In the genomic region with DNA sequence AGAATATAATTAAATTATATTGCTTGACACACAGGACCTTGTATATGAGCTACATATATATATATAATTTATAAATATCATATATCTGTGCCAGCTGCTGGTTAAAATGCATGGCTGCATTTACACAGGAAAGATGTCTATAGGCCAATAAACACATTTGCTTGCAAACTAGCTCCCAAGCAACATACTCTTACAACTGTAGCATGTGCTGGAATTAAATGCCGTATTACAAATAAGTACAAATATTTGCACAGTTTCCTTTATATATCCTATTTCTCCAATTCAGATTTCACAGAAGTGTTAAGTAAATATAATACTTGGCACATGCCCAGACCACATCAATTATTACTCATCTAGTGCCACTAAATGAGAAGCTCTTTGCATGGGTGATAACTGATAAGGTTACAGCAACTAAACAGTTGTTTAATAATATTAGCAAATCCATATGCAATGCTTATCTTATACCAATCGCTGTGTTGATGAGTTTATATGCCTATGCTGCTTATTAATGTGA, we compare ENCODE assay signal across 22 cellular contexts.
"Had no signal": no experiment of that assay in that cellular context is flagged by ENCODE, and none has a peak within 500 bp of the region (broad histone marks: within the 10 kb centered on the region; RNA-seq: fewer than 3 reads in every experiment).

No MANE protein-coding gene starts in this region.

- H3K9me3 Mint-ChIP-seq: activated CD4-positive, alpha-beta T cell treated with anti-CD3 and anti-CD28 coated beads, Interleukin-2, amount 10 ng/mL, durations not matched to agents 7 days and 5 days; activated T-cell treated with anti-CD3 and anti-CD28 coated beads, Interleukin-2, amount 50 U/mL, for 4 hours had no signal

- H3K4me3 Mint-ChIP-seq: activated CD4-positive, alpha-beta T cell treated with anti-CD3 and anti-CD28 coated beads, Interleukin-2, amount 10 ng/mL, durations not matched to agents 7 days and 5 days; activated CD8-positive, alpha-beta T cell treated with anti-CD3 and anti-CD28 coated beads, Interleukin-2, amount 10 ng/mL, durations not matched to agents 7 days and 5 days; activated T-cell treated with anti-CD3 and anti-CD28 coated beads, Interleukin-2, amount 50 U/mL, for 4 hours; immature natural killer cell had no signal

- H3K36me3 Mint-ChIP-seq: immature natural killer cell had no signal

- H3K27me3 Mint-ChIP-seq: activated CD4-positive, alpha-beta T cell treated with anti-CD3 and anti-CD28 coated beads, Interleukin-2, amount 10 ng/mL, durations not matched to agents 7 days and 5 days had no signal

- ATAC-seq: activated CD8-positive, alpha-beta T cell treated with anti-CD3 and anti-CD28 coated beads, Interleukin-2, amount 10 ng/mL, durations not matched to agents 7 days and 5 days; activated T-cell treated with anti-CD3 and anti-CD28 coated beads, Interleukin-2, amount 50 U/mL, for 4 hours; esophagus mucosa; gastroesophageal sphincter; heart right ventricle; upper lobe of right lung had no signal

- DNase-seq: activated CD4-positive, alpha-beta T cell treated with anti-CD3 and anti-CD28 coated beads, Interleukin-2, amount 10 ng/mL, durations not matched to agents 7 days and 5 days; activated CD8-positive, alpha-beta T cell treated with anti-CD3 and anti-CD28 coated beads, Interleukin-2, amount 10 ng/mL, durations not matched to agents 7 days and 5 days; activated effector memory CD4-positive, alpha-beta T cell treated with anti-CD3 and anti-CD28 coated beads, Interleukin-2, amount 50 U/mL, for 16 hours; activated naive CD4-positive, alpha-beta T cell treated with anti-CD3 and anti-CD28 coated beads, Interleukin-2, amount 50 U/mL, for 16 hours; activated T-cell treated with anti-CD3 and anti-CD28 coated beads, Interleukin-2, amount 50 U/mL, for 4 hours; cerebellar nuclear complex; cortex of kidney; heart right ventricle; immature natural killer cell; kidney glomerular epithelial cell; left ventricle myocardium inferior; stimulated activated CD4-positive, alpha-beta T cell treated with anti-CD3 and anti-CD28 coated beads, Interleukin-12 subunit alpha, Interleukin-12 subunit beta, amount 100 ng/mL, for 4 hours; stimulated activated CD4-positive, alpha-beta T cell treated with anti-CD3 and anti-CD28 coated beads, Interleukin-1b, Interleukin-23, amount 100 ng/mL, for 48 hours; stimulated activated CD8-positive, alpha-beta memory T cell treated with anti-CD3 and anti-CD28 coated beads, Interleukin-4, amount 100 ng/mL, for 48 hours; stimulated activated naive CD4-positive, alpha-beta T cell; upper lobe of right lung had no signal

- H3K27ac Mint-ChIP-seq: activated CD4-positive, alpha-beta T cell treated with anti-CD3 and anti-CD28 coated beads, Interleukin-2, amount 10 ng/mL, durations not matched to agents 7 days and 5 days; activated CD8-positive, alpha-beta T cell treated with anti-CD3 and anti-CD28 coated beads, Interleukin-2, amount 10 ng/mL, durations not matched to agents 7 days and 5 days; immature natural killer cell; progenitor cell of endocrine pancreas had no signal

- H3K4me1 Mint-ChIP-seq: activated CD4-positive, alpha-beta T cell treated with anti-CD3 and anti-CD28 coated beads, Interleukin-2, amount 10 ng/mL, durations not matched to agents 7 days and 5 days; immature natural killer cell had no signal

- H3K4me3 ChIP-seq: ascending aorta, breast epithelium, gastroesophageal sphincter, heart right ventricle, left ventricle myocardium inferior, right atrium auricular region, upper lobe of right lung had no signal
